ENCODE assay signal across 2 cellular contexts in the genomic region with DNA sequence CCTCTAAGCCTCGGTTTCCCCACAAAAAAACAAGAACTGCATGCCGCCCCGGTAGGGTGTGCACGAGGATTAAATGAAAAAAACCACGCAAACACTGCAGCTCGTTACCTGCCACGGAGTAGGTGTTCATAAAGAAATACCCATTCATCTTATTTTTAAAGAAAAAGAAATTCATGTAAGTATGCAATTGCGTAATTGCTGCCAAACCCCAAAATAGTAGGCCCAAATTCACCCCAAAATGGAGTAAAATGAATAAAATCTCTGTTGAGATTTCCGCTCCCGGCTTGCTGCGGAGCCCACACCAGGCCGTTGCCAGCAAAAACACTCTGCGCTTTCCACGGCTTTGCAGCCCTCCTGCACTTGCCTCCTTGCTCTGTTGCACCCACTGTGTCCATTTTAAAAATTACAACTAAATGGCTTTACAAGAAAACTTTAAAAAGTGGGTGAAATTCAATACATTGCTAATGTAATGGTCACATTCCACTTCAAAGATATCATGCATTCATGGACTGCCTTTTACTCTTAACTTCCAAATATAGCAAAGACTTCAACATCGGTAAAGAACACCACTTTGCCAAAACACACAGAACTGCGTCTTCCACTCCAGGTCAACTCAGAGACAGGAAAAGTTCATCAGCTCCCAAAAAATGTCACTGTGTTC.
TF ChIP-seq lines count a peak whose summit lies in the region.

No MANE protein-coding gene starts in this region.

TF ChIP-seq in GM23338, 12 proteins besides CTCF, POLR2A, EP300 and RAD21:
- no peak for TF ChIP-seq ZNF331 (CRISPR knock-in tag; IDR thresholded peaks at IDR 0.05; ENCODE audit: low read depth)
- TF ChIP-seq POLR2AphosphoS5 (IDR thresholded peaks at IDR 0.05; ENCODE audit: low read depth): no peak
- TF ChIP-seq EZH2 (IDR thresholded peaks at IDR 0.05; ENCODE audit: low read depth, unreplicated experiment): no peak
- TF ChIP-seq, protein P1, sequence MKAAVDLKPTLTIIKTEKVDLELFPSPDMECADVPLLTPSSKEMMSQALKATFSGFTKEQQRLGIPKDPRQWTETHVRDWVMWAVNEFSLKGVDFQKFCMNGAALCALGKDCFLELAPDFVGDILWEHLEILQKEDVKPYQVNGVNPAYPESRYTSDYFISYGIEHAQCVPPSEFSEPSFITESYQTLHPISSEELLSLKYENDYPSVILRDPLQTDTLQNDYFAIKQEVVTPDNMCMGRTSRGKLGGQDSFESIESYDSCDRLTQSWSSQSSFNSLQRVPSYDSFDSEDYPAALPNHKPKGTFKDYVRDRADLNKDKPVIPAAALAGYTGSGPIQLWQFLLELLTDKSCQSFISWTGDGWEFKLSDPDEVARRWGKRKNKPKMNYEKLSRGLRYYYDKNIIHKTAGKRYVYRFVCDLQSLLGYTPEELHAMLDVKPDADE (IDR thresholded peaks at IDR 0.05): no peak
TF ChIP-seq in GM23338: peak in this region for 0.

TF ChIP-seq in WTC11, 78 proteins besides CTCF, POLR2A, EP300 and RAD21:
- TF ChIP-seq, protein P2, sequence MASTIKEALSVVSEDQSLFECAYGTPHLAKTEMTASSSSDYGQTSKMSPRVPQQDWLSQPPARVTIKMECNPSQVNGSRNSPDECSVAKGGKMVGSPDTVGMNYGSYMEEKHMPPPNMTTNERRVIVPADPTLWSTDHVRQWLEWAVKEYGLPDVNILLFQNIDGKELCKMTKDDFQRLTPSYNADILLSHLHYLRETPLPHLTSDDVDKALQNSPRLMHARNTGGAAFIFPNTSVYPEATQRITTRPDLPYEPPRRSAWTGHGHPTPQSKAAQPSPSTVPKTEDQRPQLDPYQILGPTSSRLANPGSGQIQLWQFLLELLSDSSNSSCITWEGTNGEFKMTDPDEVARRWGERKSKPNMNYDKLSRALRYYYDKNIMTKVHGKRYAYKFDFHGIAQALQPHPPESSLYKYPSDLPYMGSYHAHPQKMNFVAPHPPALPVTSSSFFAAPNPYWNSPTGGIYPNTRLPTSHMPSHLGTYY (CRISPR knock-in tag; IDR thresholded peaks at IDR 0.05): no peak
- TF ChIP-seq ETV6 (CRISPR knock-in tag; IDR thresholded peaks at IDR 0.05): no peak
- TF ChIP-seq ZNF671 (CRISPR knock-in tag; IDR thresholded peaks at IDR 0.05): no peak
- TF ChIP-seq, protein P3, sequence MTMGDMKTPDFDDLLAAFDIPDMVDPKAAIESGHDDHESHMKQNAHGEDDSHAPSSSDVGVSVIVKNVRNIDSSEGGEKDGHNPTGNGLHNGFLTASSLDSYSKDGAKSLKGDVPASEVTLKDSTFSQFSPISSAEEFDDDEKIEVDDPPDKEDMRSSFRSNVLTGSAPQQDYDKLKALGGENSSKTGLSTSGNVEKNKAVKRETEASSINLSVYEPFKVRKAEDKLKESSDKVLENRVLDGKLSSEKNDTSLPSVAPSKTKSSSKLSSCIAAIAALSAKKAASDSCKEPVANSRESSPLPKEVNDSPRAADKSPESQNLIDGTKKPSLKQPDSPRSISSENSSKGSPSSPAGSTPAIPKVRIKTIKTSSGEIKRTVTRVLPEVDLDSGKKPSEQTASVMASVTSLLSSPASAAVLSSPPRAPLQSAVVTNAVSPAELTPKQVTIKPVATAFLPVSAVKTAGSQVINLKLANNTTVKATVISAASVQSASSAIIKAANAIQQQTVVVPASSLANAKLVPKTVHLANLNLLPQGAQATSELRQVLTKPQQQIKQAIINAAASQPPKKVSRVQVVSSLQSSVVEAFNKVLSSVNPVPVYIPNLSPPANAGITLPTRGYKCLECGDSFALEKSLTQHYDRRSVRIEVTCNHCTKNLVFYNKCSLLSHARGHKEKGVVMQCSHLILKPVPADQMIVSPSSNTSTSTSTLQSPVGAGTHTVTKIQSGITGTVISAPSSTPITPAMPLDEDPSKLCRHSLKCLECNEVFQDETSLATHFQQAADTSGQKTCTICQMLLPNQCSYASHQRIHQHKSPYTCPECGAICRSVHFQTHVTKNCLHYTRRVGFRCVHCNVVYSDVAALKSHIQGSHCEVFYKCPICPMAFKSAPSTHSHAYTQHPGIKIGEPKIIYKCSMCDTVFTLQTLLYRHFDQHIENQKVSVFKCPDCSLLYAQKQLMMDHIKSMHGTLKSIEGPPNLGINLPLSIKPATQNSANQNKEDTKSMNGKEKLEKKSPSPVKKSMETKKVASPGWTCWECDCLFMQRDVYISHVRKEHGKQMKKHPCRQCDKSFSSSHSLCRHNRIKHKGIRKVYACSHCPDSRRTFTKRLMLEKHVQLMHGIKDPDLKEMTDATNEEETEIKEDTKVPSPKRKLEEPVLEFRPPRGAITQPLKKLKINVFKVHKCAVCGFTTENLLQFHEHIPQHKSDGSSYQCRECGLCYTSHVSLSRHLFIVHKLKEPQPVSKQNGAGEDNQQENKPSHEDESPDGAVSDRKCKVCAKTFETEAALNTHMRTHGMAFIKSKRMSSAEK (CRISPR knock-in tag; IDR thresholded peaks at IDR 0.05; ENCODE audit: borderline replicate concordance): no peak
